In the genomic region with DNA sequence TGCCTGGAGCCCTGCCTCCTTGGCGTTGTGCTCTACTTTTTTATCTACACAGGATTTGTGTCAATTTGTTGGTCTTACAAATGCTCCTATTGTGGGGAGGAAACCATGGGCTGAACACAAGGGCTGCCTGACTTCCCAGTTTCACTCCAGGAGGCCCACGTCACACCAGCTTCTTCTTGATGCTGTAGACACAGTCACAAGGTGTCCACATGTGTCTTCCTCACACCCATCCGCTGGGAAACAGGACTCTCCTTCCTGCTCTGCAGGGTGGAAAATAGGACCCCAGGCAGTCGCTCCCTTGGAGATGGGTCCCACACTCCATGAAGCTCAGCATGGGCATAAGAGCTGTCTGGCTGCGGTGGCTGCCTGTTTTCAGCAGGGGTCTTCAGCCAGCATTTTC, we compare ENCODE assay signal across 13 cellular contexts.
A peak's percentile ranks its signal among the peaks of the same experiment; 100 is the strongest.
DNase-seq lines count a peak whose midpoint lies in the region; ATAC-seq and TF ChIP-seq lines count a peak whose summit lies in the region.
"Had no signal": no experiment of that assay in that cellular context is flagged by ENCODE, and none has a peak within 500 bp of the region (broad histone marks: within the 10 kb centered on the region; RNA-seq: fewer than 3 reads in every experiment).

No MANE protein-coding gene starts in this region.

- 65% methylated on average over 5 of the region's 5 CpGs for WGBS in liver
- WGBS in suprapubic skin = 47% methylated on average over 5 of the region's 5 CpGs

- DNase-seq in RPMI7951 (ENCODE audit: low read depth) (peak; percentile 42), suprapubic skin (ENCODE audit: low spot score in 2 of 2) (no peak), CD1c-positive myeloid dendritic cell (ENCODE audit: extremely low spot score) (no peak), CD14-positive monocyte (ENCODE audit: low spot score) (no peak), T-cell (no peak)
- no peak for DNase-seq in stimulated activated CD4-positive, alpha-beta T cell treated with anti-CD3 and anti-CD28 coated beads, Interleukin-4, amount 100 ng/mL, for 24 hours
- DNase-seq: activated naive CD4-positive, alpha-beta T cell; SIG-M5; stimulated activated CD4-positive, alpha-beta T cell treated with anti-CD3 and anti-CD28 coated beads, Interleukin-1b, Interleukin-23, amount 100 ng/mL, for 48 hours had no signal

- peaks cover 14% of the 10 kb centered on the region for H3K4me1 Mint-ChIP-seq in CD14-positive monocyte
- H3K4me1 Mint-ChIP-seq in T-cell = peaks cover 0 to 6% (median 0%) of the 10 kb centered on the region in 3 donors
- H3K4me1 Mint-ChIP-seq: CD4-positive, CD25-positive, alpha-beta regulatory T cell had no signal

- H3K27me3 Mint-ChIP-seq in CD14-positive monocyte (ENCODE audit: low read depth in 3 of 3) (peaks cover 0 to 2% (median 0%) of the 10 kb centered on the region in 3 donors), T-cell (peaks cover 0 to 11% of the 10 kb centered on the region in 2 donors)
- H3K27me3 Mint-ChIP-seq: CD4-positive, CD25-positive, alpha-beta regulatory T cell had no signal

- H3K27ac ChIP-seq in liver (ENCODE audit: low read depth in 1 of 2, low read length in 2 of 2) (peak overlapping the region; percentile 9 to 12), suprapubic skin (peak overlapping the region; percentile 22)
- H3K27ac ChIP-seq: neutrophil had no signal

- ATAC-seq in esophagus mucosa (peak; percentile 11), T-cell (replicated peaks in 1 of 4) (no peak)

- POLR2A ChIA-PET in T-cell (lab: Charles Lee) = interaction anchor here (0.5 to 0.7 kb wide), 2 partner anchors 11 to 100 kb away, joined by 3 read pairs; no protein-coding TSS in a partner anchor

- H3K4me3 Mint-ChIP-seq in CD14-positive monocyte (peak overlapping the region in 1 of 2 donors; percentile 49), T-cell (no peak overlapping the region)
- H3K4me3 Mint-ChIP-seq: CD4-positive, CD25-positive, alpha-beta regulatory T cell had no signal

- H3K27me3 ChIP-seq in liver (ENCODE audit: control insufficient read depth in 4 of 4, insufficient read depth in 4 of 4, low read length in 3 of 4) (peaks cover 0 to 2% (median under 1%) of the 10 kb centered on the region in 4 donors), suprapubic skin (no peaks in the 10 kb centered on the region)
- H3K27me3 ChIP-seq: neutrophil had no signal

- TF ChIP-seq RAD21 in liver (IDR thresholded peaks at IDR 0.05) = no peak

- peaks cover 0 to 22% (median 0%) of the 10 kb centered on the region in 7 donors for H3K9me3 Mint-ChIP-seq in CD14-positive monocyte
- H3K9me3 Mint-ChIP-seq in T-cell = peaks cover 0 to 5% (median 0%) of the 10 kb centered on the region in 3 donors

- H3K36me3 ChIP-seq in liver (ENCODE audit: control insufficient read depth in 4 of 4, insufficient read depth in 3 of 4, low read depth in 1 of 4, low read length in 3 of 4) (no peaks in the 10 kb centered on the region), suprapubic skin (no peaks in the 10 kb centered on the region)
- H3K36me3 ChIP-seq: neutrophil had no signal

- no peak overlapping the region for H3K27ac Mint-ChIP-seq in CD14-positive monocyte
- H3K27ac Mint-ChIP-seq in T-cell = no peak overlapping the region
- H3K27ac Mint-ChIP-seq: CD4-positive, CD25-positive, alpha-beta regulatory T cell had no signal

- H3K4me1 ChIP-seq in liver (ENCODE audit: control insufficient read depth in 4 of 4, insufficient read depth in 4 of 4, low read length in 3 of 4) (peaks cover 0 to 4% (median 0%) of the 10 kb centered on the region in 4 donors), suprapubic skin (peaks cover 20% of the 10 kb centered on the region)

- H3K9me3 ChIP-seq in liver (ENCODE audit: control insufficient read depth in 4 of 4, low read length in 3 of 4) = no peaks in the 10 kb centered on the region
- no peaks in the 10 kb centered on the region for H3K9me3 ChIP-seq in suprapubic skin
- H3K9me3 ChIP-seq: neutrophil had no signal

- CTCF ChIA-PET in T-cell (lab: Charles Lee) = no interaction called here

- no peak overlapping the region for H3K4me3 ChIP-seq in liver (ENCODE audit: low read depth in 1 of 3, low read length in 3 of 3)
- H3K4me3 ChIP-seq in suprapubic skin = peak overlapping the region; percentile 14

- intact Hi-C loops in CD14-positive monocyte (cut with micrococcal nuclease) = no loop called here

- no peak for TF ChIP-seq EP300 in suprapubic skin (IDR thresholded peaks at IDR 0.05)

- no peak for TF ChIP-seq CTCF in liver (IDR thresholded peaks at IDR 0.05; ENCODE audit: low read depth, low read length, missing input control)
- no peak for TF ChIP-seq CTCF in suprapubic skin (IDR thresholded peaks at IDR 0.05)
- no peak for TF ChIP-seq CTCF in CD14-positive monocyte (IDR thresholded peaks at IDR 0.05)

- H3K9ac ChIP-seq in liver (ENCODE audit: low read depth in 1 of 2, low read length in 2 of 2) = no peak overlapping the region

- H3K36me3 Mint-ChIP-seq in CD14-positive monocyte (no peaks in the 10 kb centered on the region), T-cell (no peaks in the 10 kb centered on the region)
- H3K36me3 Mint-ChIP-seq: CD4-positive, CD25-positive, alpha-beta regulatory T cell had no signal

- TF ChIP-seq POLR2A in suprapubic skin (IDR thresholded peaks at IDR 0.05) = no peak

TF ChIP-seq in liver, 16 proteins besides CTCF, POLR2A, EP300 and RAD21:
- TF ChIP-seq, protein P1, sequence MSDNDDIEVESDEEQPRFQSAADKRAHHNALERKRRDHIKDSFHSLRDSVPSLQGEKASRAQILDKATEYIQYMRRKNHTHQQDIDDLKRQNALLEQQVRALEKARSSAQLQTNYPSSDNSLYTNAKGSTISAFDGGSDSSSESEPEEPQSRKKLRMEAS (IDR thresholded peaks at IDR 0.05) = no peak
- TF ChIP-seq, protein P2, sequence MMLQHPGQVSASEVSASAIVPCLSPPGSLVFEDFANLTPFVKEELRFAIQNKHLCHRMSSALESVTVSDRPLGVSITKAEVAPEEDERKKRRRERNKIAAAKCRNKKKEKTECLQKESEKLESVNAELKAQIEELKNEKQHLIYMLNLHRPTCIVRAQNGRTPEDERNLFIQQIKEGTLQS (IDR thresholded peaks at IDR 0.05) = no peak
